9 cellular contexts compared by ENCODE assay signal in genomic region chr19:47848871-47849473, GRCh38. TPM values are rescaled to one million over a fixed set of nuclear protein-coding genes. Genes with fewer than 3 reads are reported as not detected.
DNase-seq lines count a peak whose midpoint lies in the region; ATAC-seq and TF ChIP-seq lines count a peak whose summit lies in the region.
"Had no signal": no experiment of that assay in that cellular context is flagged by ENCODE, and none has a peak within 500 bp of the region (broad histone marks: within the 10 kb centered on the region; RNA-seq: fewer than 3 reads in every experiment).

No MANE protein-coding gene starts in this region.

- TF ChIP-seq POLR2A in NB4 (IDR thresholded peaks at IDR 0.05; ENCODE audit: extremely low read depth, insufficient read length): no peak

- no peak overlapping the region for H3K4me3 Mint-ChIP-seq in CD8-positive, alpha-beta T cell
- H3K4me3 Mint-ChIP-seq in activated naive CD8-positive, alpha-beta T cell treated with anti-CD3 and anti-CD28 coated beads, Interleukin-2, amount 10 ng/mL, durations not matched to agents 7 days and 5 days: peak overlapping the region; percentile 53

- intact Hi-C loops in CD8-positive, alpha-beta T cell (cut with DNase I, micrococcal nuclease): no loop called here
- intact Hi-C loops in lower lobe of right lung (cut with DNase I): no loop called here

- CTCF ChIA-PET in CD8-positive, alpha-beta T cell (lab: Charles Lee): interaction anchor here (0.6 to 1.8 kb wide), 2 partner anchors 9 to 14 kb away, joined by 3 to 5 read pairs; no protein-coding TSS in a partner anchor

- H3K4me1 Mint-ChIP-seq in CD8-positive, alpha-beta T cell (ENCODE audit: low read depth): peaks cover 6% of the 10 kb centered on the region
- peaks cover 4% of the 10 kb centered on the region for H3K4me1 Mint-ChIP-seq in activated naive CD8-positive, alpha-beta T cell treated with anti-CD3 and anti-CD28 coated beads, Interleukin-2, amount 10 ng/mL, durations not matched to agents 7 days and 5 days

- TF ChIP-seq CTCF in CD8-positive, alpha-beta T cell (IDR thresholded peaks at IDR 0.05): peak; percentile 19
- TF ChIP-seq CTCF in NB4 (IDR thresholded peaks at IDR 0.05; ENCODE audit: low read depth, low read length) (peak; percentile 97), lower lobe of right lung (IDR thresholded peaks at IDR 0.05) (peak; percentile 36)

- peaks cover 8% of the 10 kb centered on the region for H3K27me3 ChIP-seq in CD8-positive, alpha-beta T cell (ENCODE audit: insufficient read depth, low read length)
- peaks cover 57% of the 10 kb centered on the region for H3K27me3 ChIP-seq in lower lobe of right lung (ENCODE audit: low read depth)

- H3K4me3 ChIP-seq in CD8-positive, alpha-beta T cell (ENCODE audit: low read depth, low read length): peak overlapping the region; percentile 23
- no peak overlapping the region for H3K4me3 ChIP-seq in NB4 (ENCODE audit: low read depth, low read length)
- no peak overlapping the region for H3K4me3 ChIP-seq in lower lobe of right lung

- no peaks in the 10 kb centered on the region for H3K36me3 Mint-ChIP-seq in CD8-positive, alpha-beta T cell
- H3K36me3 Mint-ChIP-seq in activated naive CD8-positive, alpha-beta T cell treated with anti-CD3 and anti-CD28 coated beads, Interleukin-2, amount 10 ng/mL, durations not matched to agents 7 days and 5 days: no peaks in the 10 kb centered on the region

- peaks cover 50% of the 10 kb centered on the region for H3K27me3 Mint-ChIP-seq in CD8-positive, alpha-beta T cell (ENCODE audit: low read depth)
- H3K27me3 Mint-ChIP-seq in activated naive CD8-positive, alpha-beta T cell treated with anti-CD3 and anti-CD28 coated beads, Interleukin-2, amount 10 ng/mL, durations not matched to agents 7 days and 5 days: peaks cover 47% of the 10 kb centered on the region

- POLR2A ChIA-PET in CD8-positive, alpha-beta T cell (lab: Charles Lee): no interaction called here
- POLR2A ChIA-PET in activated naive CD8-positive, alpha-beta T cell treated with anti-CD3 and anti-CD28 coated beads, Interleukin-2, amount 10 ng/mL, durations not matched to agents 7 days and 5 days (lab: Charles Lee): no interaction called here

- H3K4me1 ChIP-seq in CD8-positive, alpha-beta T cell (ENCODE audit: insufficient read depth, low read length): no peaks in the 10 kb centered on the region
- no peaks in the 10 kb centered on the region for H3K4me1 ChIP-seq in lower lobe of right lung

- ATAC-seq in CD8-positive, alpha-beta T cell: no peak
- no peak for ATAC-seq in activated naive CD8-positive, alpha-beta T cell treated with anti-CD3 and anti-CD28 coated beads, Interleukin-2, amount 10 ng/mL, durations not matched to agents 7 days and 5 days (ENCODE audit: low read depth)
- ATAC-seq in lower lobe of right lung (no peak), HG02885 (IDR thresholded peaks at IDR 0.05; ENCODE audit: poor library complexity, unreplicated experiment) (no peak), GM19035 (IDR thresholded peaks at IDR 0.05; ENCODE audit: unreplicated experiment) (no peak), HG02763 (IDR thresholded peaks at IDR 0.05; ENCODE audit: unreplicated experiment) (no peak)

- DNase-seq in CD8-positive, alpha-beta T cell: peak in 3 of 7 experiments; percentile 1 to 30 (median 23)
- DNase-seq in NB4 (ENCODE audit: low read depth) (peak; percentile 90), lower lobe of right lung (peak; percentile 54), AG08396 (ENCODE audit: low spot score) (no peak)
- peak; percentile 51 for DNase-seq in activated naive CD8-positive, alpha-beta T cell treated with anti-CD3 and anti-CD28 coated beads, Interleukin-2, amount 10 ng/mL, durations not matched to agents 7 days and 5 days

- H3K9me3 ChIP-seq in CD8-positive, alpha-beta T cell (ENCODE audit: low read length): no peaks in the 10 kb centered on the region
- no peaks in the 10 kb centered on the region for H3K9me3 ChIP-seq in lower lobe of right lung

- H3K27ac ChIP-seq in CD8-positive, alpha-beta T cell (ENCODE audit: low read depth, low read length): no peak overlapping the region
- no peak overlapping the region for H3K27ac ChIP-seq in lower lobe of right lung

- H3K36me3 ChIP-seq in CD8-positive, alpha-beta T cell (ENCODE audit: insufficient read depth, low read length): no peaks in the 10 kb centered on the region
- H3K36me3 ChIP-seq in lower lobe of right lung: no peaks in the 10 kb centered on the region

- no peaks in the 10 kb centered on the region for H3K9me3 Mint-ChIP-seq in CD8-positive, alpha-beta T cell
- H3K9me3 Mint-ChIP-seq in activated naive CD8-positive, alpha-beta T cell treated with anti-CD3 and anti-CD28 coated beads, Interleukin-2, amount 10 ng/mL, durations not matched to agents 7 days and 5 days: no peaks in the 10 kb centered on the region

- H3K27ac Mint-ChIP-seq in CD8-positive, alpha-beta T cell: no peak overlapping the region
- H3K27ac Mint-ChIP-seq in activated naive CD8-positive, alpha-beta T cell treated with anti-CD3 and anti-CD28 coated beads, Interleukin-2, amount 10 ng/mL, durations not matched to agents 7 days and 5 days: no peak overlapping the region

RNA-seq across cellular contexts. Expression of gene TPRX2, which starts 10.1 kb away (rescaled TPM):
- not detected for total RNA-seq in CD8-positive, alpha-beta T cell
- not detected for total RNA-seq in activated naive CD8-positive, alpha-beta T cell treated with anti-CD3 and anti-CD28 coated beads, Interleukin-2, amount 10 ng/mL, durations not matched to agents 7 days and 5 days
- total RNA-seq in lower lobe of right lung: not detected
- total RNA-seq: glomerular endothelial cell had no signal

RNA-seq across cellular contexts. Expression of gene CRX, which starts 27.2 kb away (rescaled TPM):
- total RNA-seq in CD8-positive, alpha-beta T cell: not detected
- under 1 TPM in 1 of 2 experiments, not detected in 1; 0.06 TPM for total RNA-seq in activated naive CD8-positive, alpha-beta T cell treated with anti-CD3 and anti-CD28 coated beads, Interleukin-2, amount 10 ng/mL, durations not matched to agents 7 days and 5 days
- total RNA-seq in lower lobe of right lung: not detected
- total RNA-seq: glomerular endothelial cell had no signal

RNA-seq across cellular contexts. Expression of gene SULT2A1, which starts 37.1 kb away (rescaled TPM):
- not detected for total RNA-seq in CD8-positive, alpha-beta T cell
- not detected for total RNA-seq in activated naive CD8-positive, alpha-beta T cell treated with anti-CD3 and anti-CD28 coated beads, Interleukin-2, amount 10 ng/mL, durations not matched to agents 7 days and 5 days
- total RNA-seq in lower lobe of right lung: not detected
- total RNA-seq: glomerular endothelial cell had no signal

RNA-seq across cellular contexts. Expression of gene TPRX1, which starts 44.6 kb away (rescaled TPM):
- total RNA-seq in CD8-positive, alpha-beta T cell: not detected
- total RNA-seq in activated naive CD8-positive, alpha-beta T cell treated with anti-CD3 and anti-CD28 coated beads, Interleukin-2, amount 10 ng/mL, durations not matched to agents 7 days and 5 days: not detected
- total RNA-seq in lower lobe of right lung: not detected
- total RNA-seq: glomerular endothelial cell had no signal

Comparison
In these comparisons a context has a peak if more than half of its experiments do, and no peak if none do; other contexts are left out.
1. CTCF ChIP-seq: peak in every context shown above with its lines; median percentile 97 in NB4; 36 in lower lobe of right lung; 19 in CD8-positive, alpha-beta T cell.